Comparison of ENCODE assay signal across 21 cellular contexts in genomic region chr3:132569580-132569979, GRCh38. TPM values are rescaled to one million over a fixed set of nuclear protein-coding genes. Genes with fewer than 3 reads are reported as not detected.
A peak's percentile ranks its signal among the peaks of the same experiment; 100 is the strongest.
DNase-seq lines count a peak whose midpoint lies in the region; ATAC-seq and TF ChIP-seq lines count a peak whose summit lies in the region.
"Had no signal": no experiment of that assay in that cellular context is flagged by ENCODE, and none has a peak within 500 bp of the region (broad histone marks: within the 10 kb centered on the region; RNA-seq: fewer than 3 reads in every experiment).

No MANE protein-coding gene starts in this region.

- H3K27me3 ChIP-seq in SK-N-SH (ENCODE audit: insufficient read depth) (no peaks in the 10 kb centered on the region), stomach smooth muscle (ENCODE audit: control insufficient read depth in 1 of 2, insufficient read depth in 2 of 2, low read length in 2 of 2) (no peaks in the 10 kb centered on the region), spleen (replicated peaks in 1 of 7) (no peaks in the 10 kb centered on the region)
- H3K27me3 ChIP-seq: testis had no signal

- H3K4me1 Mint-ChIP-seq in activated T-helper 17 cell treated with anti-CD3 and anti-CD28 coated beads, Interleukin-2, amount 50 U/mL, for 72 hours: peaks cover 17% of the 10 kb centered on the region
- H3K4me1 Mint-ChIP-seq: activated naive CD8-positive, alpha-beta T cell treated with anti-CD3 and anti-CD28 coated beads, Interleukin-2, amount 10 ng/mL, durations not matched to agents 7 days and 5 days had no signal

- peaks cover 58% of the 10 kb centered on the region for H3K36me3 Mint-ChIP-seq in activated T-helper 17 cell treated with anti-CD3 and anti-CD28 coated beads, Interleukin-2, amount 50 U/mL, for 72 hours (ENCODE audit: low read depth)

- no peak overlapping the region for H3K9ac ChIP-seq in SK-N-SH
- no peak overlapping the region for H3K9ac ChIP-seq in stomach smooth muscle (ENCODE audit: low read length in 2 of 2)

- no peaks in the 10 kb centered on the region for H4K20me1 ChIP-seq in SK-N-SH (ENCODE audit: insufficient read depth)

- POLR2A ChIA-PET in SK-N-SH (lab: Yijun Ruan, JAX): no interaction called here

- no peak for TF ChIP-seq POLR2A in spleen (IDR thresholded peaks at IDR 0.05)

- H3K79me2 ChIP-seq in SK-N-SH (ENCODE audit: insufficient read depth): no peaks in the 10 kb centered on the region

- H3K27ac ChIP-seq in SK-N-SH (ENCODE audit: low read depth in 2 of 2, low read length in 1 of 2): peak overlapping the region in 1 of 2 experiments; percentile 29; a peak in 1 of 4 replicates
- peak overlapping the region; percentile 3 for H3K27ac ChIP-seq in stomach smooth muscle (ENCODE audit: low read length)
- H3K27ac ChIP-seq in spleen: no peak overlapping the region
- H3K27ac ChIP-seq: 22Rv1, C4-2B, PC-9, testis had no signal

- no peak overlapping the region for H3K4me3 ChIP-seq in SK-N-SH (ENCODE audit: low read depth in 2 of 2, low read length in 1 of 2)
- H3K4me3 ChIP-seq in fibroblast of the aortic adventitia (ENCODE audit: low read depth, low read length): no peak overlapping the region
- no peak overlapping the region for H3K4me3 ChIP-seq in stomach smooth muscle (ENCODE audit: low read length in 2 of 2)
- no peak overlapping the region for H3K4me3 ChIP-seq in spleen
- H3K4me3 ChIP-seq: PC-9, testis had no signal

- H3K27ac Mint-ChIP-seq in activated T-helper 17 cell treated with anti-CD3 and anti-CD28 coated beads, Interleukin-2, amount 50 U/mL, for 72 hours: peak overlapping the region; percentile 93
- H3K27ac Mint-ChIP-seq: activated naive CD8-positive, alpha-beta T cell treated with anti-CD3 and anti-CD28 coated beads, Interleukin-2, amount 10 ng/mL, durations not matched to agents 7 days and 5 days had no signal

- no peaks in the 10 kb centered on the region for H3K9me3 Mint-ChIP-seq in activated T-helper 17 cell treated with anti-CD3 and anti-CD28 coated beads, Interleukin-2, amount 50 U/mL, for 72 hours
- H3K9me3 Mint-ChIP-seq: activated naive CD8-positive, alpha-beta T cell treated with anti-CD3 and anti-CD28 coated beads, Interleukin-2, amount 10 ng/mL, durations not matched to agents 7 days and 5 days had no signal

- intact Hi-C loops in spleen (cut with DNase I; ENCODE audit: low total_unique reads): no loop called here
- intact Hi-C loops in left colon (cut with DNase I, micrococcal nuclease): no loop called here

- TF ChIP-seq CTCF in SK-N-SH (IDR thresholded peaks at IDR 0.05) (no peak), fibroblast of the aortic adventitia (IDR thresholded peaks at IDR 0.05; ENCODE audit: insufficient read depth, low read length) (no peak), spleen (IDR thresholded peaks at IDR 0.05 in 8 of 11, conservative IDR thresholded peaks at IDR 0.05 in 3 of 11) (no peak)

- H3K9me2 ChIP-seq in SK-N-SH: no peaks in the 10 kb centered on the region

- H2AFZ ChIP-seq in SK-N-SH (ENCODE audit: low read depth): no peak overlapping the region
- H2AFZ ChIP-seq: PC-9 had no signal

- peaks cover 0 to 4% of the 10 kb centered on the region in 2 experiments; a peak in 1 of 4 replicates for H3K4me1 ChIP-seq in SK-N-SH (ENCODE audit: control insufficient read depth in 1 of 2, insufficient read depth in 2 of 2, low read depth in 1 of 2, low read length in 1 of 2)
- no peaks in the 10 kb centered on the region for H3K4me1 ChIP-seq in stomach smooth muscle (ENCODE audit: control insufficient read depth, insufficient read depth, low read length)
- H3K4me1 ChIP-seq in spleen: no peaks in the 10 kb centered on the region

- DNase-seq in SK-N-SH (no peak), fibroblast of the aortic adventitia (ENCODE audit: low read depth) (peak; percentile 80), spleen (no peak), left colon (no peak), middle frontal gyrus (ENCODE audit: extremely low spot score, low spot score) (no peak)
- DNase-seq: activated CD8-positive, alpha-beta memory T cell treated with anti-CD3 and anti-CD28 coated beads, Interleukin-2, amount 50 U/mL, for 48 hours; activated naive CD8-positive, alpha-beta T cell treated with anti-CD3 and anti-CD28 coated beads, Interleukin-2, amount 10 ng/mL, durations not matched to agents 7 days and 5 days; KBM-7; NCI-H1105; NCI-H748 treated with DMSO at 0.1 percent for 48 hours; nucleus accumbens; PC-9; stimulated activated CD4-positive, alpha-beta T cell treated with anti-CD3 and anti-CD28 coated beads, Interleukin-2, amount 100 ng/mL, for 48 hours; testis had no signal

- H3K9me3 ChIP-seq in SK-N-SH (no peaks in the 10 kb centered on the region), stomach smooth muscle (ENCODE audit: control insufficient read depth in 2 of 2, low read length in 2 of 2) (peaks cover 0 to 6% of the 10 kb centered on the region in 2 donors), spleen (peaks cover 0 to 8% (median 2%) of the 10 kb centered on the region in 8 donors)
- H3K9me3 ChIP-seq: testis had no signal

- ATAC-seq in SK-N-SH treated with all-trans-retinoic acid at 6 μM for 48 hours: peak; percentile 33; the same call in 2 of the 3 replicates
- peak; percentile 69 for ATAC-seq in activated T-helper 17 cell treated with anti-CD3 and anti-CD28 coated beads, Interleukin-2, amount 50 U/mL, for 72 hours (replicated peaks)
- no peak for ATAC-seq in left colon

- peaks cover 0 to 18% of the 10 kb centered on the region in 2 experiments for H3K36me3 ChIP-seq in SK-N-SH (replicated peaks in 1 of 2; ENCODE audit: control insufficient read depth in 1 of 2, insufficient read depth in 2 of 2, low read length in 1 of 2)
- H3K36me3 ChIP-seq in stomach smooth muscle (ENCODE audit: control insufficient read depth in 2 of 2, insufficient read depth in 2 of 2, low read length in 2 of 2): peaks cover 0 to 4% of the 10 kb centered on the region in 2 donors
- peaks cover 0 to 44% (median 7%) of the 10 kb centered on the region in 6 donors for H3K36me3 ChIP-seq in spleen

- peak overlapping the region; percentile 68 for H3K4me3 Mint-ChIP-seq in activated T-helper 17 cell treated with anti-CD3 and anti-CD28 coated beads, Interleukin-2, amount 50 U/mL, for 72 hours
- H3K4me3 Mint-ChIP-seq: activated naive CD8-positive, alpha-beta T cell treated with anti-CD3 and anti-CD28 coated beads, Interleukin-2, amount 10 ng/mL, durations not matched to agents 7 days and 5 days had no signal

- H3F3A ChIP-seq in SK-N-SH (replicated peaks; ENCODE audit: insufficient read depth): peaks cover 4% of the 10 kb centered on the region

- no peak overlapping the region for H3K4me2 ChIP-seq in SK-N-SH
- H3K4me2 ChIP-seq: PC-9 had no signal

- TF ChIP-seq RAD21 in SK-N-SH (IDR thresholded peaks at IDR 0.05; ENCODE audit: low read length): no peak

- 86% methylated on average over 1 of the region's 1 CpG for WGBS in SK-N-SH (ENCODE audit: low lambda C conversion rate)
- 74 to 94% (median 93%) methylated on average over 1 of the region's 1 CpG for WGBS in spleen, 5 donors

- CTCF ChIA-PET in SK-N-SH (lab: Yijun Ruan, JAX): interaction anchor here (1.5 to 1.7 kb wide), 2 partner anchors 14 to 73 kb away, joined by 3 to 5 read pairs; no protein-coding TSS in a partner anchor

- no peak for TF ChIP-seq EP300 in SK-N-SH (IDR thresholded peaks at IDR 0.05; ENCODE audit: borderline replicate concordance in 1 of 2, low read depth in 1 of 2, low read length in 1 of 2)

- H3K27me3 Mint-ChIP-seq in activated T-helper 17 cell treated with anti-CD3 and anti-CD28 coated beads, Interleukin-2, amount 50 U/mL, for 72 hours: no peaks in the 10 kb centered on the region
- H3K27me3 Mint-ChIP-seq: activated naive CD8-positive, alpha-beta T cell treated with anti-CD3 and anti-CD28 coated beads, Interleukin-2, amount 10 ng/mL, durations not matched to agents 7 days and 5 days had no signal

TF ChIP-seq in SK-N-SH treated with all-trans-retinoic acid at 6 μM for 48 hours, 23 proteins besides CTCF, POLR2A, EP300 and RAD21 (continues in another document):
- TF ChIP-seq TOX (CRISPR knock-in tag; IDR thresholded peaks at IDR 0.05; ENCODE audit: borderline replicate concordance) (no peak), CREB5 (CRISPR knock-in tag; IDR thresholded peaks at IDR 0.05; ENCODE audit: low read depth) (no peak), SNAI2 (CRISPR knock-in tag; IDR thresholded peaks at IDR 0.05) (no peak), TCF4 (CRISPR knock-in tag; IDR thresholded peaks at IDR 0.05; ENCODE audit: borderline replicate concordance) (no peak)

TF ChIP-seq in SK-N-SH, 30 proteins besides CTCF, POLR2A, EP300 and RAD21:
- TF ChIP-seq RXRA (IDR thresholded peaks at IDR 0.05; ENCODE audit: borderline replicate concordance, low read depth) (no peak), ELF1 (IDR thresholded peaks at IDR 0.05) (no peak), ZBTB33 (IDR thresholded peaks at IDR 0.05; ENCODE audit: borderline replicate concordance, low read depth) (no peak), SMC3 (IDR thresholded peaks at IDR 0.05; ENCODE audit: low read depth, low read length) (no peak), RCOR1 (IDR thresholded peaks at IDR 0.05; ENCODE audit: low read length) (no peak)

RNA-seq across cellular contexts. Expression of gene ACKR4, which starts 27.5 kb away (rescaled TPM):
- polyA plus RNA-seq in SK-N-SH (2012; rRNA removed): 0.10 and 0.37 TPM in 2 replicates
- polyA plus RNA-seq in SK-N-SH (2012; cell fraction: cytosol; rRNA removed): 0.18 and 0.26 TPM in 2 replicates
- 0.12 and 0.14 TPM in 2 replicates for polyA plus RNA-seq in SK-N-SH (2012; cell fraction: nucleus; rRNA removed)
- under 1 TPM in 1 of 2 donors, not detected in 1; 0.21 TPM for total RNA-seq in activated T-helper 17 cell treated with anti-CD3 and anti-CD28 coated beads, Interleukin-2, amount 50 U/mL, for 72 hours
- total RNA-seq in fibroblast of the aortic adventitia (ENCODE audit: low replicate concordance): 11.4 and 175 TPM in 2 replicates
- 1 to 10 TPM; 1.1 to 2.6 (median 1.3) TPM for total RNA-seq in spleen
- polyA plus RNA-seq in spleen: 1 to 10 TPM in 2 of 3 donors, under 1 TPM in 1; 0.50 to 1.2 (median 1.0) TPM
- 1 to 10 TPM in 1 of 2 donors, under 1 TPM in 1; 0.67 to 2.8 TPM for total RNA-seq in left colon
- total RNA-seq: activated naive CD8-positive, alpha-beta T cell treated with anti-CD3 and anti-CD28 coated beads, Interleukin-2, amount 10 ng/mL, durations not matched to agents 7 days and 5 days; H4; PC-9; SK-MEL-5 had no signal
